9 cellular contexts compared by ENCODE assay signal in genomic region chr4:184444953-184445309, GRCh38. TPM values are rescaled to one million over a fixed set of nuclear protein-coding genes. Genes with fewer than 3 reads are reported as not detected.
DNase-seq lines count a peak whose midpoint lies in the region; ATAC-seq and TF ChIP-seq lines count a peak whose summit lies in the region.
"Had no signal": no experiment of that assay in that cellular context is flagged by ENCODE, and none has a peak within 500 bp of the region (broad histone marks: within the 10 kb centered on the region; RNA-seq: fewer than 3 reads in every experiment).

No MANE protein-coding gene starts in this region.

- H3K27me3 Mint-ChIP-seq in activated T-cell treated with anti-CD3 and anti-CD28 coated beads, Interleukin-2, amount 50 U/mL, for 72 hours (ENCODE audit: low read depth): no peaks in the 10 kb centered on the region
- no peaks in the 10 kb centered on the region for H3K27me3 Mint-ChIP-seq in mesothelial cell of epicardium (ENCODE audit: low read depth)

- H3K4me1 ChIP-seq in MM.1S (ENCODE audit: low read length): peaks cover 57% of the 10 kb centered on the region

- peaks cover 9% of the 10 kb centered on the region; the same call in 1 of the 2 replicates for H3K36me3 ChIP-seq in MM.1S (replicated peaks; ENCODE audit: insufficient read depth, low read length)
- H3K36me3 ChIP-seq: neural progenitor cell had no signal

- no peak overlapping the region for H3K27ac Mint-ChIP-seq in activated T-cell treated with anti-CD3 and anti-CD28 coated beads, Interleukin-2, amount 50 U/mL, for 72 hours
- H3K27ac Mint-ChIP-seq in mesothelial cell of epicardium: no peak overlapping the region
- H3K27ac Mint-ChIP-seq: neural progenitor cell had no signal

- H3K4me1 Mint-ChIP-seq in activated T-cell treated with anti-CD3 and anti-CD28 coated beads, Interleukin-2, amount 50 U/mL, for 72 hours (ENCODE audit: low read depth): peaks cover 95% of the 10 kb centered on the region
- peaks cover 23% of the 10 kb centered on the region for H3K4me1 Mint-ChIP-seq in mesothelial cell of epicardium

- peaks cover 97% of the 10 kb centered on the region for H3K79me2 ChIP-seq in MM.1S (ENCODE audit: low read length)

- no peak overlapping the region for H2AFZ ChIP-seq in MM.1S (ENCODE audit: low read length)
- H2AFZ ChIP-seq: neural progenitor cell had no signal

- peaks cover 28% of the 10 kb centered on the region for H3F3A ChIP-seq in MM.1S (ENCODE audit: insufficient read depth, low read length)

- peak; percentile 40 for DNase-seq in activated T-cell treated with anti-CD3 and anti-CD28 coated beads, Interleukin-2, amount 50 U/mL, for 72 hours
- peak; percentile 16 to 26 for DNase-seq in stimulated activated CD4-positive, alpha-beta T cell treated with anti-CD3 and anti-CD28 coated beads, Interleukin-4, amount 100 ng/mL, for 48 hours (ENCODE audit: low read depth in 2 of 2)
- DNase-seq in NCI-H226 (no peak), MM.1S (no peak), mesothelial cell of epicardium (ENCODE audit: low spot score in 2 of 2, unreplicated experiment in 2 of 2) (no peak)
- DNase-seq: KG1 had no signal

- H3K27ac ChIP-seq in MM.1S (ENCODE audit: low read length): no peak overlapping the region
- H3K27ac ChIP-seq: neural progenitor cell had no signal

- TF ChIP-seq CTCF in MM.1S (IDR thresholded peaks at IDR 0.05; ENCODE audit: low read length) (no peak), mesothelial cell of epicardium (IDR thresholded peaks at IDR 0.05; ENCODE audit: unreplicated experiment) (no peak)

- no peak overlapping the region for H3K9ac ChIP-seq in MM.1S (ENCODE audit: low read length)
- H3K9ac ChIP-seq: neural progenitor cell had no signal

- no peak overlapping the region for H3K4me3 ChIP-seq in MM.1S (ENCODE audit: low read length)
- H3K4me3 ChIP-seq: neural progenitor cell had no signal

- no peak overlapping the region for H3K4me2 ChIP-seq in MM.1S (ENCODE audit: low read depth, low read length)
- H3K4me2 ChIP-seq: neural progenitor cell had no signal

- ATAC-seq in GM18873 (IDR thresholded peaks at IDR 0.05; ENCODE audit: low FRiP score, unreplicated experiment) (peak; percentile 57), HG02852 (IDR thresholded peaks at IDR 0.05; ENCODE audit: unreplicated experiment) (peak; percentile 67)
- ATAC-seq in activated T-cell treated with anti-CD3 and anti-CD28 coated beads, Interleukin-2, amount 50 U/mL, for 72 hours (replicated peaks in 1 of 2): peak; percentile 73 to 89

- H3K4me3 Mint-ChIP-seq in activated T-cell treated with anti-CD3 and anti-CD28 coated beads, Interleukin-2, amount 50 U/mL, for 72 hours: peak overlapping the region in 1 of 2 donors; percentile 40
- H3K4me3 Mint-ChIP-seq in mesothelial cell of epicardium: no peak overlapping the region
- H3K4me3 Mint-ChIP-seq: neural progenitor cell had no signal

- no peaks in the 10 kb centered on the region for H4K20me1 ChIP-seq in MM.1S (ENCODE audit: insufficient read depth, low read length)

- no peaks in the 10 kb centered on the region for H3K9me2 ChIP-seq in MM.1S (replicated peaks; ENCODE audit: insufficient read depth, low read length)

- no peaks in the 10 kb centered on the region for H3K9me3 Mint-ChIP-seq in activated T-cell treated with anti-CD3 and anti-CD28 coated beads, Interleukin-2, amount 50 U/mL, for 72 hours
- H3K9me3 Mint-ChIP-seq in mesothelial cell of epicardium: no peaks in the 10 kb centered on the region
- H3K9me3 Mint-ChIP-seq: neural progenitor cell had no signal

- no peaks in the 10 kb centered on the region for H3K9me3 ChIP-seq in MM.1S (replicated peaks; ENCODE audit: insufficient read depth, low read length)

- peaks cover 5 to 11% of the 10 kb centered on the region in 2 donors for H3K36me3 Mint-ChIP-seq in activated T-cell treated with anti-CD3 and anti-CD28 coated beads, Interleukin-2, amount 50 U/mL, for 72 hours (ENCODE audit: insufficient read depth in 2 of 2)
- peaks cover 3% of the 10 kb centered on the region for H3K36me3 Mint-ChIP-seq in mesothelial cell of epicardium

- H3K27me3 ChIP-seq in MM.1S (replicated peaks; ENCODE audit: insufficient read depth, low read length): no peaks in the 10 kb centered on the region
- H3K27me3 ChIP-seq: neural progenitor cell had no signal

RNA-seq across cellular contexts. Expression of gene IRF2, which starts 29.4 kb away (rescaled TPM):
- total RNA-seq in activated T-cell treated with anti-CD3 and anti-CD28 coated beads, Interleukin-2, amount 50 U/mL, for 72 hours: 10 to 100 TPM; 70.3 TPM
- 15.8 to 18.1 TPM (median 16.7 TPM) in 3 replicates for total RNA-seq in mesothelial cell of epicardium

Comparison
In these comparisons a context has a peak if more than half of its experiments do, and no peak if none do; other contexts are left out.
1. DNase-seq: peak in activated T-cell treated with anti-CD3 and anti-CD28 coated beads, Interleukin-2, amount 50 U/mL, for 72 hours (2 of 2) and stimulated activated CD4-positive, alpha-beta T cell treated with anti-CD3 and anti-CD28 coated beads, Interleukin-4, amount 100 ng/mL, for 48 hours (2 of 2); none in NCI-H226 (single experiment), MM.1S (single experiment) and mesothelial cell of epicardium (0 of 2).
2. Peak in every context shown above with its lines, with median percentiles within 50 percentile points of each other: ATAC-seq.